12 cellular contexts compared by ENCODE assay signal in genomic region chr10:14738011-14738510, GRCh38.
"Had no signal": no experiment of that assay in that cellular context is flagged by ENCODE, and none has a peak within 500 bp of the region (broad histone marks: within the 10 kb centered on the region; RNA-seq: fewer than 3 reads in every experiment).

No MANE protein-coding gene starts in this region.

- H3K4me3 Mint-ChIP-seq: activated naive CD4-positive, alpha-beta T cell treated with anti-CD3 and anti-CD28 coated beads, Interleukin-2, amount 50 U/mL, for 24 hours; nephron progenitor cell had no signal

- H3K36me3 Mint-ChIP-seq: activated naive CD4-positive, alpha-beta T cell treated with anti-CD3 and anti-CD28 coated beads, Interleukin-2, amount 50 U/mL, for 24 hours had no signal

- H3K9me3 Mint-ChIP-seq: activated naive CD4-positive, alpha-beta T cell treated with anti-CD3 and anti-CD28 coated beads, Interleukin-2, amount 50 U/mL, for 24 hours had no signal

- H3K27me3 Mint-ChIP-seq: activated naive CD4-positive, alpha-beta T cell treated with anti-CD3 and anti-CD28 coated beads, Interleukin-2, amount 50 U/mL, for 24 hours had no signal

- H3K27ac Mint-ChIP-seq: activated naive CD4-positive, alpha-beta T cell treated with anti-CD3 and anti-CD28 coated beads, Interleukin-2, amount 50 U/mL, for 24 hours; nephron progenitor cell had no signal

- ATAC-seq: activated CD4-positive, CD25-positive, alpha-beta regulatory T cell treated with anti-CD3 and anti-CD28 coated beads, Interleukin-2, amount 50 U/mL, for 24 hours; heart left ventricle; left lobe of liver; psoas muscle; stimulated activated naive CD8-positive, alpha-beta T cell treated with anti-CD3 and anti-CD28 coated beads, Interleukin-15, Interleukin-2, amounts not matched to agents 100 U/mL and 50 U/mL, for 24 hours had no signal

- DNase-seq: activated T-cell treated with anti-CD3 and anti-CD28 coated beads, Interleukin-2, amount 50 U/mL, for 1 hour; amygdala; foreskin melanocyte; heart left ventricle; mesenchymal stem cell; nephron progenitor cell; psoas muscle; stimulated activated CD4-positive, alpha-beta T cell treated with anti-CD3 and anti-CD28 coated beads, Interleukin-12 subunit alpha, Interleukin-12 subunit beta, amount 100 ng/mL, for 4 hours; stimulated activated naive CD8-positive, alpha-beta T cell treated with anti-CD3 and anti-CD28 coated beads, Interleukin-15, Interleukin-2, amounts not matched to agents 100 U/mL and 50 U/mL, for 24 hours had no signal
